In the genomic region with DNA sequence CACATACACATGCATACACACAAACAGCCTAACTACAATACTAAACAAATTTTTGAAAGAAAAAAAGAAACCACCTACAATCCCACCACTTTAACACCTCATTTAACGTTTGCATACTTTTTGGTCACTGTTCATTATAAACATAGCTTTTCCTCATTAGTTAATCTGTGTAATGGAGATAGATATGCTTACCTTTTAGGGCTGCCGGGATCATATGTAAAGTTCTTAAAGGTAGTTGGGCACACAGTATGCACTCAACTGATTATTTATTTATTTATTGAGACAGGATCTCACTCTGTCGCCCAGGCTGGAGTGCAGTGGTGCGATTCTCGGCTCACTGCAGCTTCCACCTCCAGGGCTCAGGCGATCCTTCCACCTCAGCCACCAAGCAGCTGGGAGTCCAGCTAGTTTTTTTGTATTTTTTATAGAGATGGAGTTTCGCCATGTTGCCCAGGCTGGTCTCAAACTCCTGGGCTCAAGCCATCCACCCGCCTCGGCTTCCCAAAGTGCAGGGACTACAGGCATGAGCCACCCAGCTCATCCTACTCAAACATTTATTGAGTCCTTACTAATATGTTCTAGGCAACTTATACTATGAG, we compare ENCODE assay signal across 8 cellular contexts. TPM values are rescaled to one million over a fixed set of nuclear protein-coding genes. Genes with fewer than 3 reads are reported as not detected.
DNase-seq lines count a peak whose midpoint lies in the region; ATAC-seq, FAIRE-seq and TF ChIP-seq lines count a peak whose summit lies in the region.

No MANE protein-coding gene starts in this region.

- no peaks in the 10 kb centered on the region for H3K27me3 Mint-ChIP-seq in activated naive CD8-positive, alpha-beta T cell treated with anti-CD3 and anti-CD28 coated beads, Interleukin-2, amount 50 U/mL, for 24 hours

- H3K4me1 ChIP-seq in SK-N-SH (ENCODE audit: control insufficient read depth in 1 of 2, insufficient read depth in 2 of 2, low read depth in 1 of 2, low read length in 1 of 2) (peaks cover 22 to 28% of the 10 kb centered on the region in 2 experiments), keratinocyte (ENCODE audit: control insufficient read depth, extremely low read depth, insufficient read depth, low read length) (peaks cover 49% of the 10 kb centered on the region), stomach smooth muscle (ENCODE audit: control insufficient read depth, insufficient read depth, low read length) (peaks cover 16% of the 10 kb centered on the region)

- peaks cover 4% of the 10 kb centered on the region for H3K9me1 ChIP-seq in keratinocyte (ENCODE audit: control insufficient read depth, extremely low read depth, insufficient read depth, low read length)

- H3K27ac ChIP-seq in SK-N-SH (ENCODE audit: low read depth in 2 of 2, low read length in 1 of 2) (peak overlapping the region; percentile 76 to 91), keratinocyte (ENCODE audit: control insufficient read depth, insufficient read depth, low read length) (peak overlapping the region; percentile 91), stomach smooth muscle (ENCODE audit: low read length) (peak overlapping the region; percentile 84)

- TF ChIP-seq RAD21 in SK-N-SH (IDR thresholded peaks at IDR 0.05; ENCODE audit: low read length), result no peak

- H3K9me3 ChIP-seq in SK-N-SH (no peaks in the 10 kb centered on the region), keratinocyte (ENCODE audit: control insufficient read depth, low read depth, low read length) (no peaks in the 10 kb centered on the region), stomach smooth muscle (ENCODE audit: control insufficient read depth in 2 of 2, low read length in 2 of 2) (no peaks in the 10 kb centered on the region)

- POLR2A ChIA-PET in SK-N-SH (lab: Yijun Ruan, JAX), result interaction anchor here (1.2 to 2.7 kb wide), 3 partner anchors 9 to 188 kb away, joined by 4 to 20 read pairs (median 5); a partner anchor contains a TSS

- H3K27me3 ChIP-seq in SK-N-SH (ENCODE audit: insufficient read depth) (no peaks in the 10 kb centered on the region), keratinocyte (ENCODE audit: control insufficient read depth, extremely low read depth, insufficient read depth, low read length) (no peaks in the 10 kb centered on the region), stomach smooth muscle (ENCODE audit: control insufficient read depth in 1 of 2, insufficient read depth in 2 of 2, low read length in 2 of 2) (no peaks in the 10 kb centered on the region)

- H3K9me2 ChIP-seq in SK-N-SH, result no peaks in the 10 kb centered on the region

- dilution Hi-C loops in keratinocyte (cut with MboI; ENCODE audit: extremely low pct_ligation_motif_present, low sequenced_read_pairs), result no loop called here

- H3K9me3 Mint-ChIP-seq in activated naive CD8-positive, alpha-beta T cell treated with anti-CD3 and anti-CD28 coated beads, Interleukin-2, amount 50 U/mL, for 24 hours, result no peaks in the 10 kb centered on the region

- peak overlapping the region; percentile 86 for H3K4me3 Mint-ChIP-seq in activated naive CD8-positive, alpha-beta T cell treated with anti-CD3 and anti-CD28 coated beads, Interleukin-2, amount 50 U/mL, for 24 hours

- peak overlapping the region; percentile 78 for H3K27ac Mint-ChIP-seq in activated naive CD8-positive, alpha-beta T cell treated with anti-CD3 and anti-CD28 coated beads, Interleukin-2, amount 50 U/mL, for 24 hours

- peak overlapping the region; percentile 52 to 96 for H3K4me3 ChIP-seq in SK-N-SH (ENCODE audit: low read depth in 2 of 2, low read length in 1 of 2)
- H3K4me3 ChIP-seq in keratinocyte (ENCODE audit: control insufficient read depth in 2 of 3, extremely low read depth in 1 of 3, insufficient read depth in 2 of 3, low read depth in 1 of 3, low read length in 3 of 3), result peak overlapping the region in 2 of 3 experiments; percentile 50 to 57
- peak overlapping the region; percentile 61 to 97 for H3K4me3 ChIP-seq in stomach smooth muscle (ENCODE audit: low read length in 2 of 2)

- no peak for ATAC-seq in SK-N-SH treated with all-trans-retinoic acid at 6 μM for 48 hours
- no peak for ATAC-seq in activated naive CD8-positive, alpha-beta T cell treated with anti-CD3 and anti-CD28 coated beads, Interleukin-2, amount 50 U/mL, for 24 hours
- no peak for ATAC-seq in HG02938 (IDR thresholded peaks at IDR 0.05; ENCODE audit: unreplicated experiment)
- no peak for ATAC-seq in GM21619 (IDR thresholded peaks at IDR 0.05; ENCODE audit: unreplicated experiment)

- peak overlapping the region; percentile 59 for H3K4me2 ChIP-seq in SK-N-SH
- H3K4me2 ChIP-seq in keratinocyte (ENCODE audit: control insufficient read depth, extremely low read depth, insufficient read depth, low read depth, low read length), result peak overlapping the region; percentile 83

- H3K9ac ChIP-seq in SK-N-SH, result peak overlapping the region; percentile 52
- H3K9ac ChIP-seq in keratinocyte (ENCODE audit: control insufficient read depth, extremely low read depth, insufficient read depth, low read length), result peak overlapping the region; percentile 48
- H3K9ac ChIP-seq in stomach smooth muscle (ENCODE audit: low read length in 2 of 2), result peak overlapping the region; percentile 78 to 95

- peaks cover 29% of the 10 kb centered on the region for H4K20me1 ChIP-seq in SK-N-SH (ENCODE audit: insufficient read depth)
- H4K20me1 ChIP-seq in keratinocyte (ENCODE audit: control insufficient read depth, extremely low read depth, insufficient read depth, low read length), result no peaks in the 10 kb centered on the region

- TF ChIP-seq CTCF in SK-N-SH (IDR thresholded peaks at IDR 0.05) (no peak), keratinocyte (optimal IDR thresholded peaks at IDR 0.05 in 1 of 3, IDR thresholded peaks at IDR 0.05 in 1 of 3, conservative IDR thresholded peaks at IDR 0.05 in 1 of 3; ENCODE audit: extremely low read depth in 1 of 3, insufficient read depth in 2 of 3, low read length in 3 of 3) (no peak)

- H3K36me3 ChIP-seq in SK-N-SH (replicated peaks in 1 of 2; ENCODE audit: control insufficient read depth in 1 of 2, insufficient read depth in 2 of 2, low read length in 1 of 2), result peaks cover 0 to 15% of the 10 kb centered on the region in 2 experiments
- peaks cover 0 to 3% of the 10 kb centered on the region in 2 experiments for H3K36me3 ChIP-seq in keratinocyte (ENCODE audit: control insufficient read depth in 2 of 2, extremely low read depth in 1 of 2, insufficient read depth in 2 of 2, low read length in 2 of 2)
- H3K36me3 ChIP-seq in stomach smooth muscle (ENCODE audit: control insufficient read depth in 2 of 2, insufficient read depth in 2 of 2, low read length in 2 of 2), result no peaks in the 10 kb centered on the region

- CTCF ChIA-PET in SK-N-SH (lab: Yijun Ruan, JAX), result interaction anchor here (0.8 to 3.0 kb wide), 7 partner anchors 18 to 416 kb away, joined by 3 to 21 read pairs (median 5); a partner anchor contains a TSS

- no peak overlapping the region for H2AFZ ChIP-seq in SK-N-SH (ENCODE audit: low read depth)
- no peak overlapping the region for H2AFZ ChIP-seq in keratinocyte (ENCODE audit: control insufficient read depth, low read length)

- DNase-seq in SK-N-SH, result no peak
- DNase-seq in activated naive CD8-positive, alpha-beta T cell treated with anti-CD3 and anti-CD28 coated beads, Interleukin-2, amount 50 U/mL, for 24 hours, result no peak
- DNase-seq in keratinocyte (ENCODE audit: low read depth, low spot score), result no peak
- no peak for DNase-seq in NOMO-1 treated with dmso at 0.1 percent for 144 hours (lab: John Stamatoyannopoulos, UW; ENCODE audit: unreplicated experiment)

- peaks cover 14% of the 10 kb centered on the region for H3K36me3 Mint-ChIP-seq in activated naive CD8-positive, alpha-beta T cell treated with anti-CD3 and anti-CD28 coated beads, Interleukin-2, amount 50 U/mL, for 24 hours (ENCODE audit: low read depth)

- no peak for FAIRE-seq in keratinocyte (lab: Jason Lieb, UNC)

- H3K79me2 ChIP-seq in SK-N-SH (ENCODE audit: insufficient read depth), result peaks cover 42% of the 10 kb centered on the region
- H3K79me2 ChIP-seq in keratinocyte (ENCODE audit: control insufficient read depth, insufficient read depth, low read length), result peaks cover 42% of the 10 kb centered on the region

- 72% methylated on average over 9 of the region's 9 CpGs for WGBS in SK-N-SH (ENCODE audit: low lambda C conversion rate)

- peaks cover 49% of the 10 kb centered on the region for H3K4me1 Mint-ChIP-seq in activated naive CD8-positive, alpha-beta T cell treated with anti-CD3 and anti-CD28 coated beads, Interleukin-2, amount 50 U/mL, for 24 hours

- peaks cover 32% of the 10 kb centered on the region for H3F3A ChIP-seq in SK-N-SH (replicated peaks; ENCODE audit: insufficient read depth)

- no peak for TF ChIP-seq EP300 in SK-N-SH (IDR thresholded peaks at IDR 0.05; ENCODE audit: borderline replicate concordance in 1 of 2, low read depth in 1 of 2, low read length in 1 of 2)

TF ChIP-seq in SK-N-SH, 30 proteins besides CTCF, POLR2A, EP300 and RAD21 (continues in another document):
- TF ChIP-seq GABPA (IDR thresholded peaks at IDR 0.05; ENCODE audit: low read depth), result no peak
- TF ChIP-seq MXI1 (IDR thresholded peaks at IDR 0.05; ENCODE audit: low read depth, low read length), result no peak

TF ChIP-seq in SK-N-SH treated with all-trans-retinoic acid at 6 μM for 48 hours, 23 proteins besides CTCF, POLR2A, EP300 and RAD21 (continues in another document):
- TF ChIP-seq GLIS3 (CRISPR knock-in tag; IDR thresholded peaks at IDR 0.05), result no peak

RNA-seq across cellular contexts. Expression of a gene that starts 0.7 kb away (rescaled TPM):
- polyA plus RNA-seq in SK-N-SH (2012; rRNA removed) (5.8 and 6.6 TPM in 2 replicates), keratinocyte (11.4 to 22.4 TPM (median 19.7 TPM) in 3 replicates)
- polyA plus RNA-seq in SK-N-SH (2012; cell fraction: cytosol; rRNA removed), result 7.2 and 8.0 TPM in 2 replicates
- 5.5 and 7.7 TPM in 2 replicates for polyA plus RNA-seq in SK-N-SH (2012; cell fraction: nucleus; rRNA removed)
- polyA plus RNA-seq in keratinocyte (2011; ENCODE audit: low read depth), result 98.8 TPM
- 10.7 and 21.3 TPM in 2 replicates for polyA plus RNA-seq in keratinocyte (2011; cell fraction: cytosol; rRNA removed)
- polyA plus RNA-seq in keratinocyte (2011; cell fraction: nucleus; rRNA removed), result 14.1 and 16.6 TPM in 2 replicates
- polyA plus RNA-seq in keratinocyte (2012; ENCODE audit: low replicate concordance), result 20.7 and 24.5 TPM in 2 replicates
- 10.6 to 20.8 TPM (median 14.6 TPM) in 3 replicates for polyA minus RNA-seq in keratinocyte
- polyA minus RNA-seq in keratinocyte (2011; cell fraction: cytosol; rRNA and poly(A)+ RNA removed), result 28.4 TPM
- 12.0 and 20.0 TPM in 2 replicates for polyA minus RNA-seq in keratinocyte (2011; cell fraction: nucleus; rRNA and poly(A)+ RNA removed)

RNA-seq across cellular contexts. Expression of a gene that starts 17.7 kb away (rescaled TPM):
- polyA plus RNA-seq in SK-N-SH (2012; rRNA removed) (23.4 and 24.3 TPM in 2 replicates), keratinocyte (15.8 to 27.3 TPM (median 25.4 TPM) in 3 replicates)
- 19.1 and 20.8 TPM in 2 replicates for polyA plus RNA-seq in SK-N-SH (2012; cell fraction: cytosol; rRNA removed)
- 30.0 and 36.7 TPM in 2 replicates for polyA plus RNA-seq in SK-N-SH (2012; cell fraction: nucleus; rRNA removed)
- polyA plus RNA-seq in keratinocyte (2011; ENCODE audit: low read depth), result 41.3 TPM
- 15.8 and 19.6 TPM in 2 replicates for polyA plus RNA-seq in keratinocyte (2011; cell fraction: cytosol; rRNA removed)
- polyA plus RNA-seq in keratinocyte (2011; cell fraction: nucleus; rRNA removed), result 29.7 and 31.3 TPM in 2 replicates
- polyA plus RNA-seq in keratinocyte (2012; ENCODE audit: low replicate concordance), result 19.3 and 26.2 TPM in 2 replicates
- 6.2 to 17.9 TPM (median 9.3 TPM) in 3 replicates for polyA minus RNA-seq in keratinocyte
- polyA minus RNA-seq in keratinocyte (2011; cell fraction: cytosol; rRNA and poly(A)+ RNA removed), result 5.9 TPM
- 11.6 and 20.6 TPM in 2 replicates for polyA minus RNA-seq in keratinocyte (2011; cell fraction: nucleus; rRNA and poly(A)+ RNA removed)
